In genomic region chr10:94208315-94208714, GRCh38 we compare ENCODE assay signal across 36 cellular contexts.
"Had no signal": no experiment of that assay in that cellular context is flagged by ENCODE, and none has a peak within 500 bp of the region (broad histone marks: within the 10 kb centered on the region; RNA-seq: fewer than 3 reads in every experiment).

No MANE protein-coding gene starts in this region.

- H3K4me3 ChIP-seq: adrenal gland, breast epithelium, cardiac muscle cell, coronary artery, dorsolateral prefrontal cortex had no signal

- H3K4me3 Mint-ChIP-seq: activated B cell treated with CpG ODN at 0.5 μM for 24 hours; activated CD8-positive, alpha-beta T cell treated with anti-CD3 and anti-CD28 coated beads for 36 hours; activated naive CD4-positive, alpha-beta T cell treated with anti-CD3 and anti-CD28 coated beads, Interleukin-2, amount 50 U/mL, for 24 hours; activated naive CD8-positive, alpha-beta T cell treated with anti-CD3 and anti-CD28 coated beads for 36 hours; activated naive CD8-positive, alpha-beta T cell treated with anti-CD3 and anti-CD28 coated beads, Interleukin-2, amount 50 U/mL, for 24 hours; activated T-cell treated with anti-CD3 and anti-CD28 coated beads, Interleukin-2, amount 50 U/mL, for 4 hours; activated T-helper 17 cell treated with anti-CD3 and anti-CD28 coated beads, Interleukin-2, amount 50 U/mL, for 72 hours; brain; central memory CD8-positive, alpha-beta T cell; dendritic cell treated with granulocyte-macrophage colony-stimulating factor and Interleukin-4, amounts not matched to agents 40 ng/mL and 50 ng/mL, for 4 days; endodermal cell; T-helper 17 cell; T-helper 2 cell treated with Interferon-gamma antibody and Interleukin-4, amounts not matched to agents 5 μg/mL and 100 μg/mL, for 36 hours had no signal

- H3K27ac Mint-ChIP-seq: activated B cell treated with CpG ODN at 0.5 μM for 24 hours; activated CD8-positive, alpha-beta T cell treated with anti-CD3 and anti-CD28 coated beads for 36 hours; activated naive CD4-positive, alpha-beta T cell treated with anti-CD3 and anti-CD28 coated beads, Interleukin-2, amount 50 U/mL, for 24 hours; activated naive CD8-positive, alpha-beta T cell treated with anti-CD3 and anti-CD28 coated beads for 36 hours; activated naive CD8-positive, alpha-beta T cell treated with anti-CD3 and anti-CD28 coated beads, Interleukin-2, amount 50 U/mL, for 24 hours; activated T-helper 17 cell treated with anti-CD3 and anti-CD28 coated beads, Interleukin-2, amount 50 U/mL, for 72 hours; dendritic cell treated with granulocyte-macrophage colony-stimulating factor and Interleukin-4, amounts not matched to agents 40 ng/mL and 50 ng/mL, for 4 days; endodermal cell; T-helper 17 cell; T-helper 2 cell treated with Interferon-gamma antibody and Interleukin-4, amounts not matched to agents 5 μg/mL and 100 μg/mL, for 36 hours had no signal

- H3K27ac ChIP-seq: adrenal gland, breast epithelium, cardiac muscle cell, WERI-Rb-1 had no signal

- DNase-seq: activated B cell treated with CpG ODN at 0.5 μM for 24 hours; activated CD4-positive, alpha-beta T cell treated with anti-CD3 and anti-CD28 coated beads for 48 hours; activated CD4-positive, alpha-beta T cell treated with anti-CD3 and anti-CD28 coated beads, Interleukin-2, amount 50 U/mL, for 1 hour; activated CD4-positive, alpha-beta T cell treated with anti-CD3 and anti-CD28 coated beads, Interleukin-2, amount 50 U/mL, for 48 hours; activated CD8-positive, alpha-beta memory T cell treated with anti-CD3 and anti-CD28 coated beads for 24 hours; activated CD8-positive, alpha-beta T cell treated with anti-CD3 and anti-CD28 coated beads for 36 hours; activated effector memory CD4-positive, alpha-beta T cell treated with Interleukin-2 at 50 U/mL for 16 hours; activated gamma-delta T cell treated with Interleukin-2 at 50 U/mL for 16 hours; activated naive CD4-positive, alpha-beta T cell treated with Interleukin-2 at 50 U/mL for 16 hours; activated naive CD8-positive, alpha-beta T cell treated with anti-CD3 and anti-CD28 coated beads for 36 hours; activated naive CD8-positive, alpha-beta T cell treated with anti-CD3 and anti-CD28 coated beads, Interleukin-2, amount 50 U/mL, for 24 hours; activated T-cell treated with anti-CD3 and anti-CD28 coated beads, Interleukin-2, amount 50 U/mL, for 4 hours; adrenal gland; amygdala; aorta; dorsolateral prefrontal cortex; effector memory CD4-positive, alpha-beta T cell; endodermal cell; foreskin fibroblast; head of caudate nucleus; T-helper 1 cell; T-helper 17 cell; T1000; WERI-Rb-1 had no signal

- H3K27me3 ChIP-seq: adrenal gland, breast epithelium, cardiac muscle cell, dorsolateral prefrontal cortex had no signal

- H3K36me3 Mint-ChIP-seq: activated naive CD4-positive, alpha-beta T cell treated with anti-CD3 and anti-CD28 coated beads, Interleukin-2, amount 50 U/mL, for 24 hours; activated naive CD8-positive, alpha-beta T cell treated with anti-CD3 and anti-CD28 coated beads for 36 hours had no signal

- FAIRE-seq: frontal cortex had no signal

- H3K9me3 ChIP-seq: adrenal gland, breast epithelium had no signal

- H3K36me3 ChIP-seq: adrenal gland, breast epithelium, cardiac muscle cell, WERI-Rb-1 had no signal

- H3K27me3 Mint-ChIP-seq: activated naive CD4-positive, alpha-beta T cell treated with anti-CD3 and anti-CD28 coated beads, Interleukin-2, amount 50 U/mL, for 24 hours; brain; dendritic cell treated with granulocyte-macrophage colony-stimulating factor and Interleukin-4, amounts not matched to agents 40 ng/mL and 50 ng/mL, for 4 days had no signal

- ATAC-seq: activated CD4-positive, CD25-positive, alpha-beta regulatory T cell treated with anti-CD3 and anti-CD28 coated beads, Interleukin-2, amount 50 U/mL, for 24 hours; activated CD8-positive, alpha-beta T cell treated with anti-CD3 and anti-CD28 coated beads for 36 hours; activated naive CD8-positive, alpha-beta T cell treated with anti-CD3 and anti-CD28 coated beads, Interleukin-2, amount 50 U/mL, for 24 hours; activated T-cell treated with anti-CD3 and anti-CD28 coated beads, Interleukin-2, amount 50 U/mL, for 4 hours; activated T-helper 17 cell treated with anti-CD3 and anti-CD28 coated beads, Interleukin-2, amount 50 U/mL, for 72 hours; esophagus mucosa; T-helper 17 cell had no signal

- H3K9me3 Mint-ChIP-seq: activated B cell treated with CpG ODN at 0.5 μM for 24 hours; activated CD8-positive, alpha-beta T cell treated with anti-CD3 and anti-CD28 coated beads for 36 hours; activated naive CD4-positive, alpha-beta T cell treated with anti-CD3 and anti-CD28 coated beads, Interleukin-2, amount 50 U/mL, for 24 hours; activated naive CD8-positive, alpha-beta T cell treated with anti-CD3 and anti-CD28 coated beads, Interleukin-2, amount 50 U/mL, for 24 hours; activated T-cell treated with anti-CD3 and anti-CD28 coated beads, Interleukin-2, amount 50 U/mL, for 4 hours; activated T-helper 17 cell treated with anti-CD3 and anti-CD28 coated beads, Interleukin-2, amount 50 U/mL, for 72 hours; central memory CD8-positive, alpha-beta T cell; dendritic cell treated with granulocyte-macrophage colony-stimulating factor and Interleukin-4, amounts not matched to agents 40 ng/mL and 50 ng/mL, for 4 days; T-helper 2 cell treated with Interferon-gamma antibody and Interleukin-4, amounts not matched to agents 5 μg/mL and 100 μg/mL, for 36 hours had no signal

- H3K4me1 Mint-ChIP-seq: activated B cell treated with CpG ODN at 0.5 μM for 24 hours; activated naive CD4-positive, alpha-beta T cell treated with anti-CD3 and anti-CD28 coated beads, Interleukin-2, amount 50 U/mL, for 24 hours; activated naive CD8-positive, alpha-beta T cell treated with anti-CD3 and anti-CD28 coated beads for 36 hours; central memory CD8-positive, alpha-beta T cell; endodermal cell had no signal

- H3K4me1 ChIP-seq: breast epithelium had no signal
